In the genomic region with DNA sequence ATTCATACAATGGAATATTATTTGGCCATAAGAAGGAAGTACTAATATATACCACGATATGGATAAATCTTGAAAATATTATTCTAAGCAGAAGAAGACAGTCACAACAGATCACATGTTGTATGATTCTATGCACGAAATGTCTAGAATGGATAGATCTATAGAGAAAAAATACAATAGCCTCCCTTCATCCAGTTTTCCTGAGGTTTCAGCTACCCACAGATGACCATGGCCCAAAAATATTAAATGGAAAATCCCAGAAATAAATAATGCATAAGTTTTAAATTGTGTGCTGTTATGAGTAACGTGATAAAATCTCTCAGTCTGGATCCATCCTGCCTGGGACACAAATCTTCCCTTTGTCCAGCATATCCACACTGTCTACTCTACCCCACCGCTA, we compare ENCODE assay signal across 3 cellular contexts.
"Had no signal": no experiment of that assay in that cellular context is flagged by ENCODE, and none has a peak within 500 bp of the region (broad histone marks: within the 10 kb centered on the region; RNA-seq: fewer than 3 reads in every experiment).

No MANE protein-coding gene starts in this region.

- H3K4me3 ChIP-seq: GM12878 had no signal

- ATAC-seq: GM12878 had no signal

- DNase-seq: GDM1, GF-D8 had no signal
